ENCODE assay signal across 17 cellular contexts in the genomic region with DNA sequence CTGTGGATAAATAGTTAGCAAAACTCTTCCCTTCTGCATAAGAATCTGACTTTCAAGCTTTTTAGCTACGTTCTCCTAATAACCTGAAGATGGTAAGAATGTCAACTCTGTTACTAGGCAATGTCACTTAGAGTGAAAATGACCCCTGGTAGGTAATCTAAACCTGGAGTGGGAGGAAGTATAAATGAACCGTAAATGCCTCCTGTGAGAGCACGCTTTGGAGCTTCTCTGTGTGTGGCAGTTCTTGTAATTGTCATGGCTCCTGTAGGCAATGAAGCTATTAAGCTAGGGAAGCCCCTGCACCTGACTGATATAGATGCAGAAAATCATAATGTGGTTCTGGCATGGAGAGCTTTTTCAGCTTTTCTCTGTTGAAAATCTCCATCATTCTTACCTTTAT. TPM values are rescaled to one million over a fixed set of nuclear protein-coding genes. Genes with fewer than 3 reads are reported as not detected.
DNase-seq lines count a peak whose midpoint lies in the region; ATAC-seq and TF ChIP-seq lines count a peak whose summit lies in the region.
"Had no signal": no experiment of that assay in that cellular context is flagged by ENCODE, and none has a peak within 500 bp of the region (broad histone marks: within the 10 kb centered on the region; RNA-seq: fewer than 3 reads in every experiment).

No MANE protein-coding gene starts in this region.

- H3K56ac ChIP-seq in mesendoderm (ENCODE audit: low read length): no peak overlapping the region

- H3K18ac ChIP-seq in mesendoderm (ENCODE audit: low read length): no peak overlapping the region

- H3K36me3 ChIP-seq in mesendoderm (ENCODE audit: control insufficient read depth, insufficient read depth, low read length) (no peaks in the 10 kb centered on the region), gastrocnemius medialis (no peaks in the 10 kb centered on the region)
- H3K36me3 ChIP-seq: BLaER1 had no signal

- H2AK5ac ChIP-seq in mesendoderm (ENCODE audit: low read length): no peak overlapping the region

- no peak overlapping the region for H3K23ac ChIP-seq in mesendoderm (ENCODE audit: low read length)

- H3K9me3 ChIP-seq in gastrocnemius medialis: no peaks in the 10 kb centered on the region

- no peak for TF ChIP-seq CTCF in gastrocnemius medialis (IDR thresholded peaks at IDR 0.05 in 4 of 5, conservative IDR thresholded peaks at IDR 0.05 in 1 of 5)

- no peak overlapping the region for H3K9ac ChIP-seq in mesendoderm (ENCODE audit: low read length)
- H3K9ac ChIP-seq: BLaER1 had no signal

- H3K4me3 ChIP-seq in mesendoderm (ENCODE audit: low read length): no peak overlapping the region
- H3K4me3 ChIP-seq in gastrocnemius medialis: no peak overlapping the region
- H3K4me3 ChIP-seq: BLaER1 had no signal

- no peak overlapping the region for H3K4me2 ChIP-seq in mesendoderm (ENCODE audit: low read length)
- H3K4me2 ChIP-seq: BLaER1 had no signal

- WGBS in mesendoderm (ENCODE audit: extremely low coverage, insufficient coverage, low lambda C conversion rate): no CpG with 5 or more reads among the region's 3 CpGs

- H4K8ac ChIP-seq in mesendoderm (ENCODE audit: low read depth, low read length): peak overlapping the region; percentile 76

- H3K79me2 ChIP-seq in mesendoderm (ENCODE audit: control insufficient read depth, insufficient read depth, low read length): no peaks in the 10 kb centered on the region

- no peaks in the 10 kb centered on the region for H3K79me1 ChIP-seq in mesendoderm (ENCODE audit: low read length)

- H4K5ac ChIP-seq in mesendoderm (ENCODE audit: low read length): no peak overlapping the region

- H3K4ac ChIP-seq in mesendoderm (ENCODE audit: low read depth, low read length): no peak overlapping the region

- intact Hi-C loops in gastrocnemius medialis (cut with DNase I; ENCODE audit: low total_unique reads): no loop called here

- H3K27ac ChIP-seq in mesendoderm (ENCODE audit: low read depth, low read length) (no peak overlapping the region), gastrocnemius medialis (no peak overlapping the region)
- H3K27ac ChIP-seq: BLaER1 had no signal

- H2BK5ac ChIP-seq in mesendoderm (ENCODE audit: low read length): no peak overlapping the region

- H3K27me3 ChIP-seq in mesendoderm (ENCODE audit: insufficient read depth, low read length, poor library complexity) (no peaks in the 10 kb centered on the region), gastrocnemius medialis (no peaks in the 10 kb centered on the region)
- H3K27me3 ChIP-seq: BLaER1 had no signal

- no peak overlapping the region for H2BK120ac ChIP-seq in mesendoderm (ENCODE audit: low read depth, low read length)

- in situ Hi-C loops in gastrocnemius medialis (cut with MboI; ENCODE audit: low sequenced_read_pairs in 4 of 4): no loop called here

- H3K4me1 ChIP-seq in mesendoderm (ENCODE audit: control insufficient read depth, low read depth, low read length) (no peaks in the 10 kb centered on the region), gastrocnemius medialis (no peaks in the 10 kb centered on the region)
- H3K4me1 ChIP-seq: BLaER1 had no signal

- no peak overlapping the region for H2BK15ac ChIP-seq in mesendoderm (replicated peaks; ENCODE audit: low read depth)

- peak; percentile 6 for DNase-seq in NCI-H1092 treated with DMSO at 0.1 percent for 48 hours (lab: John Stamatoyannopoulos, UW)
- DNase-seq in NCI-H1092 (lab: John Stamatoyannopoulos, UW): no peak
- peak; percentile 0 for DNase-seq in NCI-H1417 treated with DMSO at 0.1 percent for 48 hours (lab: John Stamatoyannopoulos, UW)
- peak; percentile 7 for DNase-seq in NCI-H69 (lab: John Stamatoyannopoulos, UW)
- no peak for DNase-seq in mesendoderm
- no peak for DNase-seq in gastrocnemius medialis
- DNase-seq in stimulated activated naive CD8-positive, alpha-beta T cell treated with anti-CD3 and anti-CD28 coated beads, Interleukin-15, Interleukin-2, amounts not matched to agents 100 U/mL and 50 U/mL, for 24 hours: no peak
- DNase-seq: 8988T; AML-193; CD8-positive, alpha-beta memory T cell; DMS53; EL; GOT3; H9 had no signal

- no peak for TF ChIP-seq POLR2A in gastrocnemius medialis (IDR thresholded peaks at IDR 0.05)

- ATAC-seq in gastrocnemius medialis: no peak
- ATAC-seq in GM18907 (IDR thresholded peaks at IDR 0.05; ENCODE audit: unreplicated experiment): no peak
- ATAC-seq in stimulated activated naive CD8-positive, alpha-beta T cell treated with anti-CD3 and anti-CD28 coated beads, Interleukin-15, Interleukin-2, amounts not matched to agents 100 U/mL and 50 U/mL, for 24 hours: no peak
- ATAC-seq: HepG2 had no signal

RNA-seq across cellular contexts. Expression of a gene that starts 29.4 kb away (rescaled TPM):
- polyA plus RNA-seq in mesendoderm (2013, experiment 1 of 2): 2.4 TPM
- polyA plus RNA-seq in mesendoderm (2013, experiment 2 of 2): 2.4 TPM
- total RNA-seq in gastrocnemius medialis: not detected
- total RNA-seq: CD8-positive, alpha-beta memory T cell; H9; HepG2 had no signal
- polyA plus RNA-seq: CD8-positive, alpha-beta memory T cell; HepG2 had no signal

RNA-seq across cellular contexts. Expression of a gene that starts 50.7 kb away (rescaled TPM):
- polyA plus RNA-seq in mesendoderm (2013, experiment 1 of 2): 10.2 TPM
- 9.2 TPM for polyA plus RNA-seq in mesendoderm (2013, experiment 2 of 2)
- total RNA-seq in gastrocnemius medialis: 1 to 10 TPM; 4.6 to 9.2 (median 4.8) TPM

Comparison
In these comparisons a context has a peak if more than half of its experiments do, and no peak if none do; other contexts are left out.
1. DNase-seq: peak in NCI-H1092 treated with DMSO at 0.1 percent for 48 hours (single experiment), NCI-H1417 treated with DMSO at 0.1 percent for 48 hours (single experiment) and NCI-H69 (single experiment); none in NCI-H1092 (single experiment), mesendoderm (single experiment), gastrocnemius medialis (0 of 2) and stimulated activated naive CD8-positive, alpha-beta T cell treated with anti-CD3 and anti-CD28 coated beads, Interleukin-15, Interleukin-2, amounts not matched to agents 100 U/mL and 50 U/mL, for 24 hours (single experiment).